In the genomic region with DNA sequence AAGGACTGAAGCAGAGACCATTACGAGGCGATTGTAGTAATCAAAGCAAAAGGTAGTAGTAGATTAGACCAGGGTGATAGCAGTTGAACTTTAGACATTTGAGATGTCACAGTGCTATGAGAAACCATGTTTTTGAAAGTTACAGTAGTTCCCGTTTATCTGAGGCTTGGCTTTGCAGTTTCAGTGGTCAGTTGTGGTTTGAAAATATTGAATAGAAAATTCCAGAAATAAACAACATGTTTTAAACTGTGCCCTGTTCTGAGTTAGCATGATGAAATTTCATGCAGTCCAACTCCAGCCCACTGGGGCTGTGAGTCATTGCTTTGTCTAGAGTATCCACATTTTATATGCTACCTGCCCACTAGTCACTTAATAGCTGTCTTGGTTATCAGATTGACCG, we compare ENCODE assay signal across 11 cellular contexts. TPM values are rescaled to one million over a fixed set of nuclear protein-coding genes. Genes with fewer than 3 reads are reported as not detected.
DNase-seq lines count a peak whose midpoint lies in the region; ATAC-seq, FAIRE-seq and TF ChIP-seq lines count a peak whose summit lies in the region.
"Had no signal": no experiment of that assay in that cellular context is flagged by ENCODE, and none has a peak within 500 bp of the region (broad histone marks: within the 10 kb centered on the region; RNA-seq: fewer than 3 reads in every experiment).

No MANE protein-coding gene starts in this region.

- TF ChIP-seq CTCF in A549 (IDR thresholded peaks at IDR 0.05) (no peak), glutamatergic neuron (IDR thresholded peaks at IDR 0.05; ENCODE audit: partially characterized antibody, unreplicated experiment) (no peak), mucosa of descending colon (IDR thresholded peaks at IDR 0.05) (no peak)

- TF ChIP-seq EP300 in A549 (IDR thresholded peaks at IDR 0.05): no peak

- 79% methylated on average over 4 of the region's 4 CpGs for WGBS in A549 (ENCODE audit: missing lambda C conversion rate)

- FAIRE-seq in A549 (lab: Jason Lieb, UNC): no peak
- FAIRE-seq in GM18507 (lab: Jason Lieb, UNC): peak; percentile 48

- TF ChIP-seq POLR2A in A549 (IDR thresholded peaks at IDR 0.05; ENCODE audit: low read length): no peak

- H3K36me3 Mint-ChIP-seq in activated T-helper 17 cell treated with anti-CD3 and anti-CD28 coated beads, Interleukin-2, amount 50 U/mL, for 72 hours (ENCODE audit: low read depth): peaks cover 96% of the 10 kb centered on the region
- no peaks in the 10 kb centered on the region for H3K36me3 Mint-ChIP-seq in glutamatergic neuron (ENCODE audit: unreplicated experiment)

- H3K4me3 Mint-ChIP-seq in activated T-helper 17 cell treated with anti-CD3 and anti-CD28 coated beads, Interleukin-2, amount 50 U/mL, for 72 hours: no peak overlapping the region
- H3K4me3 Mint-ChIP-seq in glutamatergic neuron (ENCODE audit: unreplicated experiment): no peak overlapping the region
- H3K4me3 Mint-ChIP-seq: T-helper 2 cell treated with Interferon-gamma antibody and Interleukin-4, amounts not matched to agents 5 μg/mL and 100 μg/mL, for 36 hours had no signal

- H3K4me1 ChIP-seq in A549 (peaks cover 16% of the 10 kb centered on the region), mucosa of descending colon (ENCODE audit: low read depth) (no peaks in the 10 kb centered on the region)

- H3K4me3 ChIP-seq in A549 (no peak overlapping the region), mucosa of descending colon (no peak overlapping the region)

- POLR2A ChIA-PET in A549 (lab: Yijun Ruan, JAX): no interaction called here

- no peak for TF ChIP-seq RAD21 in A549 (conservative IDR thresholded peaks at IDR 0.05 in 1 of 2, IDR thresholded peaks at IDR 0.05 in 1 of 2)

- CTCF ChIA-PET in A549 (lab: Yijun Ruan, JAX): no interaction called here

- H3K9me3 ChIP-seq in A549: no peaks in the 10 kb centered on the region
- no peaks in the 10 kb centered on the region for H3K9me3 ChIP-seq in mucosa of descending colon

- H3K4me1 Mint-ChIP-seq in activated T-helper 17 cell treated with anti-CD3 and anti-CD28 coated beads, Interleukin-2, amount 50 U/mL, for 72 hours: peaks cover 12% of the 10 kb centered on the region
- H3K4me1 Mint-ChIP-seq in glutamatergic neuron (ENCODE audit: low read depth, unreplicated experiment): no peaks in the 10 kb centered on the region

- peak; percentile 81 to 84 for ATAC-seq in A549
- ATAC-seq in activated T-helper 17 cell treated with anti-CD3 and anti-CD28 coated beads, Interleukin-2, amount 50 U/mL, for 72 hours (replicated peaks): peak; percentile 24
- no peak for ATAC-seq in GM21723 (IDR thresholded peaks at IDR 0.05; ENCODE audit: unreplicated experiment)
- no peak for ATAC-seq in GM21529 (IDR thresholded peaks at IDR 0.05; ENCODE audit: unreplicated experiment)
- no peak for ATAC-seq in mucosa of descending colon
- ATAC-seq: activated naive CD4-positive, alpha-beta T cell treated with anti-CD3 and anti-CD28 coated beads, Interleukin-2, amount 50 U/mL, for 72 hours had no signal

- H3K27ac ChIP-seq in A549: peak overlapping the region; percentile 42 to 70

- H3K27me3 Mint-ChIP-seq in activated T-helper 17 cell treated with anti-CD3 and anti-CD28 coated beads, Interleukin-2, amount 50 U/mL, for 72 hours: no peaks in the 10 kb centered on the region
- H3K27me3 Mint-ChIP-seq in glutamatergic neuron (ENCODE audit: unreplicated experiment): peaks cover 5% of the 10 kb centered on the region

- intact Hi-C loops in mucosa of descending colon (cut with DNase I, micrococcal nuclease): no loop called here

- H3K36me3 ChIP-seq in mucosa of descending colon (ENCODE audit: low read depth): no peaks in the 10 kb centered on the region

- H3K27ac Mint-ChIP-seq in activated T-helper 17 cell treated with anti-CD3 and anti-CD28 coated beads, Interleukin-2, amount 50 U/mL, for 72 hours: peak overlapping the region; percentile 0
- H3K27ac Mint-ChIP-seq in glutamatergic neuron (ENCODE audit: unreplicated experiment): peak overlapping the region; percentile 56
- H3K27ac Mint-ChIP-seq: T-helper 2 cell treated with Interferon-gamma antibody and Interleukin-4, amounts not matched to agents 5 μg/mL and 100 μg/mL, for 36 hours had no signal

- DNase-seq in A549 (ENCODE audit: low read depth in 1 of 2, low spot score in 1 of 2) (peak in 1 of 2 experiments; percentile 35), GM18507 (ENCODE audit: extremely low spot score, insufficient read length, low read depth) (no peak), glutamatergic neuron (no peak), NCI-H1417 (lab: John Stamatoyannopoulos, UW) (no peak), mucosa of descending colon (no peak)
- DNase-seq: NCI-H2081 had no signal

- H3K9me3 Mint-ChIP-seq in activated T-helper 17 cell treated with anti-CD3 and anti-CD28 coated beads, Interleukin-2, amount 50 U/mL, for 72 hours: no peaks in the 10 kb centered on the region
- H3K9me3 Mint-ChIP-seq in glutamatergic neuron (ENCODE audit: unreplicated experiment): peaks cover 2% of the 10 kb centered on the region
- H3K9me3 Mint-ChIP-seq: activated naive CD4-positive, alpha-beta T cell treated with anti-CD3 and anti-CD28 coated beads, Interleukin-2, amount 50 U/mL, for 72 hours; T-helper 2 cell treated with Interferon-gamma antibody and Interleukin-4, amounts not matched to agents 5 μg/mL and 100 μg/mL, for 36 hours had no signal

- H3K4me2 ChIP-seq in A549: peak overlapping the region; percentile 3; the same call in 2 of the 3 replicates

TF ChIP-seq in A549, 52 proteins besides CTCF, POLR2A, EP300 and RAD21:
- TF ChIP-seq NR3C1 (IDR thresholded peaks at IDR 0.05): no peak
- TF ChIP-seq MYC (IDR thresholded peaks at IDR 0.05; ENCODE audit: borderline replicate concordance, low read length): no peak
- TF ChIP-seq FOSL2 (IDR thresholded peaks at IDR 0.05): peak; percentile 10; the same call in 1 of the 2 replicates
- peak; percentile 61 for TF ChIP-seq FOSL2 (CRISPR knock-in tag; IDR thresholded peaks at IDR 0.05)

RNA-seq across cellular contexts. Expression of a gene that starts 47.5 kb away (rescaled TPM):
- 148 and 160 TPM in 2 replicates for polyA plus RNA-seq in A549 (2011; rRNA removed)
- 26.5 and 30.7 TPM in 2 replicates for polyA plus RNA-seq in A549 (2012; cell fraction: cytosol; rRNA removed)
- polyA plus RNA-seq in A549 (2012; cell fraction: nucleus; rRNA removed): 33.6 and 51.8 TPM in 2 replicates
- 74.2 to 81.1 TPM (median 75.6 TPM) in 3 replicates for polyA plus RNA-seq in A549 (2017; fragmentation: RNase III; extraction: RNeasy Plus Mini Kit Qiagen cat#74134 plus additional on column Dnase treatment)
- polyA minus RNA-seq in A549 (2011; rRNA and poly(A)+ RNA removed): 151 and 184 TPM in 2 replicates
- 100 to 1,000 TPM in 1 of 2 donors, 10 to 100 TPM in 1; 96.1 to 173 TPM for total RNA-seq in activated T-helper 17 cell treated with anti-CD3 and anti-CD28 coated beads, Interleukin-2, amount 50 U/mL, for 72 hours
- total RNA-seq in glutamatergic neuron (ENCODE audit: unreplicated experiment): 211 TPM
- 100 to 1,000 TPM in 1 of 3 donors, 10 to 100 TPM in 2; 87.4 to 118 (median 95.0) TPM for total RNA-seq in mucosa of descending colon

Comparison
In these comparisons a context has a peak if more than half of its experiments do, and no peak if none do; other contexts are left out.
1. ATAC-seq: peak in A549 (2 of 2) and activated T-helper 17 cell treated with anti-CD3 and anti-CD28 coated beads, Interleukin-2, amount 50 U/mL, for 72 hours (single experiment); none in GM21723 (single experiment), GM21529 (single experiment) and mucosa of descending colon (single experiment).